17 cellular contexts compared by ENCODE assay signal in genomic region chr13:94251801-94252200, GRCh38.
DNase-seq lines count a peak whose midpoint lies in the region; ATAC-seq and TF ChIP-seq lines count a peak whose summit lies in the region.
"Had no signal": no experiment of that assay in that cellular context is flagged by ENCODE, and none has a peak within 500 bp of the region (broad histone marks: within the 10 kb centered on the region; RNA-seq: fewer than 3 reads in every experiment).

No MANE protein-coding gene starts in this region.

- H2AFZ ChIP-seq in fibroblast of lung (ENCODE audit: low read length) = no peak overlapping the region
- H2AFZ ChIP-seq: parathyroid adenoma had no signal

- H3K4me1 Mint-ChIP-seq in activated T-cell treated with anti-CD3 and anti-CD28 coated beads, Interleukin-2, amount 50 U/mL, for 4 hours (ENCODE audit: low read depth) = no peaks in the 10 kb centered on the region
- H3K4me1 Mint-ChIP-seq: activated CD8-positive, alpha-beta memory T cell treated with anti-CD3 and anti-CD28 coated beads, Interleukin-2, amount 10 ng/mL, durations not matched to agents 7 days and 5 days had no signal

- no peak overlapping the region for H3K4me3 ChIP-seq in fibroblast of lung (replicated peaks in 1 of 4; ENCODE audit: control extremely low read depth in 1 of 4, insufficient read depth in 1 of 4, low read depth in 3 of 4, low read length in 4 of 4)
- H3K4me3 ChIP-seq: cardiac muscle cell had no signal

- H4K20me1 ChIP-seq in fibroblast of lung (ENCODE audit: control insufficient read depth, extremely low read depth, insufficient read depth, low read length) = no peaks in the 10 kb centered on the region

- H3K4me2 ChIP-seq in fibroblast of lung (ENCODE audit: extremely low read depth, insufficient read depth, low read length) = no peak overlapping the region

- H3K4me1 ChIP-seq in fibroblast of lung (ENCODE audit: control insufficient read depth, extremely low read depth, insufficient read depth, low read length) = no peaks in the 10 kb centered on the region
- H3K4me1 ChIP-seq: parathyroid adenoma had no signal

- no peak overlapping the region for H3K9ac ChIP-seq in fibroblast of lung (ENCODE audit: insufficient read depth, low read length)
- H3K9ac ChIP-seq: parathyroid adenoma had no signal

- no peak overlapping the region for H3K4me3 Mint-ChIP-seq in activated T-cell treated with anti-CD3 and anti-CD28 coated beads, Interleukin-2, amount 50 U/mL, for 4 hours
- H3K4me3 Mint-ChIP-seq: activated CD8-positive, alpha-beta memory T cell treated with anti-CD3 and anti-CD28 coated beads, Interleukin-2, amount 10 ng/mL, durations not matched to agents 7 days and 5 days; effector memory CD8-positive, alpha-beta T cell; T-helper 1 cell treated with Interleukin-12 subunit alpha and Interleukin-12 subunit beta and Interleukin-4 antibody, amounts not matched to agents 30 μg/mL and 1 μg/mL, for 36 hours had no signal

- no peak for TF ChIP-seq CTCF in fibroblast of lung (conservative IDR thresholded peaks at IDR 0.05 in 1 of 2, IDR thresholded peaks at IDR 0.05 in 1 of 2; ENCODE audit: low read depth in 1 of 2, low read length in 2 of 2)

- H3K79me2 ChIP-seq in fibroblast of lung (ENCODE audit: control insufficient read depth, insufficient read depth, low read length) = no peaks in the 10 kb centered on the region
- H3K79me2 ChIP-seq: parathyroid adenoma had no signal

- no peaks in the 10 kb centered on the region for H3K9me3 ChIP-seq in fibroblast of lung (ENCODE audit: control insufficient read depth, insufficient read depth, low read depth, low read length)

- H3K36me3 ChIP-seq in fibroblast of lung (ENCODE audit: control insufficient read depth, insufficient read depth, low read length) = no peaks in the 10 kb centered on the region
- H3K36me3 ChIP-seq: cardiac muscle cell had no signal

- H3K27me3 Mint-ChIP-seq in activated T-cell treated with anti-CD3 and anti-CD28 coated beads, Interleukin-2, amount 50 U/mL, for 4 hours (ENCODE audit: low read depth) = no peaks in the 10 kb centered on the region
- H3K27me3 Mint-ChIP-seq: activated CD8-positive, alpha-beta memory T cell treated with anti-CD3 and anti-CD28 coated beads, Interleukin-2, amount 10 ng/mL, durations not matched to agents 7 days and 5 days had no signal

- DNase-seq in AG08395 (ENCODE audit: low spot score) (peak; percentile 58), NCI-H69 (lab: John Stamatoyannopoulos, UW) (peak; percentile 37), fibroblast of lung (ENCODE audit: low read depth in 2 of 2) (peak; percentile 69 to 77), mucosa of gallbladder (ENCODE audit: low spot score) (peak; percentile 44)
- DNase-seq in activated T-cell treated with anti-CD3 and anti-CD28 coated beads, Interleukin-2, amount 50 U/mL, for 4 hours = no peak
- DNase-seq: activated CD8-positive, alpha-beta memory T cell treated with anti-CD3 and anti-CD28 coated beads, Interleukin-2, amount 10 ng/mL, durations not matched to agents 7 days and 5 days; effector memory CD8-positive, alpha-beta T cell; islet precursor cell; NCI-H2029; NCI-H526 treated with DMSO at 0.1 percent for 48 hours had no signal

- ATAC-seq in activated T-cell treated with anti-CD3 and anti-CD28 coated beads, Interleukin-2, amount 50 U/mL, for 4 hours = no peak
- ATAC-seq in GM18511 (IDR thresholded peaks at IDR 0.05; ENCODE audit: unreplicated experiment) (no peak), HG03045 (IDR thresholded peaks at IDR 0.05; ENCODE audit: unreplicated experiment) (no peak), HG03135 (IDR thresholded peaks at IDR 0.05; ENCODE audit: unreplicated experiment) (no peak)
- ATAC-seq: activated CD4-positive, CD25-positive, alpha-beta regulatory T cell treated with anti-CD3 and anti-CD28 coated beads, Interleukin-2, amount 50 U/mL, for 24 hours; activated CD8-positive, alpha-beta memory T cell treated with anti-CD3 and anti-CD28 coated beads, Interleukin-2, amount 10 ng/mL, durations not matched to agents 7 days and 5 days; effector memory CD8-positive, alpha-beta T cell had no signal

- peaks cover 2% of the 10 kb centered on the region for H3K36me3 Mint-ChIP-seq in activated T-cell treated with anti-CD3 and anti-CD28 coated beads, Interleukin-2, amount 50 U/mL, for 4 hours (ENCODE audit: insufficient read depth)
- H3K36me3 Mint-ChIP-seq: activated CD8-positive, alpha-beta memory T cell treated with anti-CD3 and anti-CD28 coated beads, Interleukin-2, amount 10 ng/mL, durations not matched to agents 7 days and 5 days had no signal

- H3K9me3 Mint-ChIP-seq in activated T-cell treated with anti-CD3 and anti-CD28 coated beads, Interleukin-2, amount 50 U/mL, for 4 hours = peaks cover 3% of the 10 kb centered on the region
- H3K9me3 Mint-ChIP-seq: effector memory CD8-positive, alpha-beta T cell had no signal

- no peaks in the 10 kb centered on the region for H3K27me3 ChIP-seq in fibroblast of lung (ENCODE audit: control insufficient read depth, insufficient read depth, low read length)
- H3K27me3 ChIP-seq: cardiac muscle cell had no signal

- H3K27ac ChIP-seq in fibroblast of lung (ENCODE audit: insufficient read depth, low read length) = no peak overlapping the region
- H3K27ac ChIP-seq: cardiac muscle cell, parathyroid adenoma had no signal
